Comparison of ENCODE assay signal across 15 cellular contexts in genomic region chr15:68203956-68204355, GRCh38. TPM values are rescaled to one million over a fixed set of nuclear protein-coding genes. Genes with fewer than 3 reads are reported as not detected.
DNase-seq lines count a peak whose midpoint lies in the region; TF ChIP-seq lines count a peak whose summit lies in the region.
"Had no signal": no experiment of that assay in that cellular context is flagged by ENCODE, and none has a peak within 500 bp of the region (broad histone marks: within the 10 kb centered on the region; RNA-seq: fewer than 3 reads in every experiment).

No MANE protein-coding gene starts in this region.

- TF ChIP-seq CTCF in MM.1S (IDR thresholded peaks at IDR 0.05; ENCODE audit: low read length) (no peak), type B pancreatic cell (conservative IDR thresholded peaks at IDR 0.05) (no peak), PC-9 (conservative IDR thresholded peaks at IDR 0.05) (no peak)

- peak overlapping the region; percentile 45; the same call in 1 of the 2 replicates for H3K4me2 ChIP-seq in MM.1S (ENCODE audit: low read depth, low read length)
- no peak overlapping the region for H3K4me2 ChIP-seq in PC-9
- H3K4me2 ChIP-seq: SK-N-SH had no signal

- no peak overlapping the region for H2AFZ ChIP-seq in MM.1S (ENCODE audit: low read length)
- no peak overlapping the region for H2AFZ ChIP-seq in PC-9

- H3K4me1 Mint-ChIP-seq in dendritic cell treated with granulocyte-macrophage colony-stimulating factor and Interleukin-4, amounts not matched to agents 40 ng/mL and 50 ng/mL, for 4 days (ENCODE audit: low read depth) = peaks cover 93% of the 10 kb centered on the region
- peaks cover 32% of the 10 kb centered on the region for H3K4me1 Mint-ChIP-seq in type B pancreatic cell (ENCODE audit: unreplicated experiment)
- H3K4me1 Mint-ChIP-seq in activated naive CD4-positive, alpha-beta T cell treated with anti-CD3 and anti-CD28 coated beads for 36 hours (ENCODE audit: low read depth) = peaks cover 13% of the 10 kb centered on the region

- H3K4me1 ChIP-seq in MM.1S (ENCODE audit: low read length) (peaks cover 65% of the 10 kb centered on the region), muscle layer of duodenum (ENCODE audit: control insufficient read depth in 1 of 2, insufficient read depth in 2 of 2, low read length in 2 of 2) (peaks cover 14 to 19% of the 10 kb centered on the region in 2 donors), PC-9 (replicated peaks; ENCODE audit: insufficient read depth) (no peaks in the 10 kb centered on the region)

- H3K9ac ChIP-seq in MM.1S (ENCODE audit: low read length) = peak overlapping the region; percentile 26; the same call in 1 of the 2 replicates
- H3K9ac ChIP-seq: SK-N-SH had no signal

- CTCF ChIA-PET in activated naive CD4-positive, alpha-beta T cell treated with anti-CD3 and anti-CD28 coated beads for 36 hours (lab: Charles Lee) = no interaction called here
- CTCF ChIA-PET in PC-9 (lab: Charles Lee) = no interaction called here

- no peaks in the 10 kb centered on the region for H3K9me3 Mint-ChIP-seq in dendritic cell treated with granulocyte-macrophage colony-stimulating factor and Interleukin-4, amounts not matched to agents 40 ng/mL and 50 ng/mL, for 4 days
- no peaks in the 10 kb centered on the region for H3K9me3 Mint-ChIP-seq in type B pancreatic cell
- no peaks in the 10 kb centered on the region for H3K9me3 Mint-ChIP-seq in activated naive CD4-positive, alpha-beta T cell treated with anti-CD3 and anti-CD28 coated beads for 36 hours

- H3K4me3 ChIP-seq in MM.1S (ENCODE audit: low read length) (no peak overlapping the region), muscle layer of duodenum (ENCODE audit: low read depth in 1 of 2, low read length in 2 of 2) (peak overlapping the region in 1 of 2 donors; percentile 67), PC-9 (no peak overlapping the region)
- H3K4me3 ChIP-seq: K562 had no signal

- H3K27ac ChIP-seq in MM.1S (ENCODE audit: low read length) = peak overlapping the region; percentile 90
- peak overlapping the region; percentile 77 for H3K27ac ChIP-seq in muscle layer of duodenum (ENCODE audit: low read length)
- no peak overlapping the region for H3K27ac ChIP-seq in PC-9

- DNase-seq in MM.1S (no peak), type B pancreatic cell (ENCODE audit: extremely low spot score, unreplicated experiment) (peak; percentile 54), PC-9 (no peak), NCI-H345 treated with DMSO at 0.1 percent for 48 hours (lab: John Stamatoyannopoulos, UW; ENCODE audit: unreplicated experiment) (no peak)
- no peak for DNase-seq in activated naive CD4-positive, alpha-beta T cell treated with anti-CD3 and anti-CD28 coated beads for 36 hours
- DNase-seq: Calu3, NCI-H1092, NCI-H1694, NCI-H2107, NCI-H345, Right ventricle myocardium superior, SK-N-SH had no signal

- H4K20me1 ChIP-seq in MM.1S (ENCODE audit: insufficient read depth, low read length) (no peaks in the 10 kb centered on the region), PC-9 (ENCODE audit: insufficient read depth) (no peaks in the 10 kb centered on the region)

- no peaks in the 10 kb centered on the region for H3K9me2 ChIP-seq in MM.1S (replicated peaks; ENCODE audit: insufficient read depth, low read length)
- H3K9me2 ChIP-seq in PC-9 (ENCODE audit: insufficient read depth) = no peaks in the 10 kb centered on the region
- H3K9me2 ChIP-seq: SK-N-SH had no signal

- no peaks in the 10 kb centered on the region for H3K27me3 Mint-ChIP-seq in dendritic cell treated with granulocyte-macrophage colony-stimulating factor and Interleukin-4, amounts not matched to agents 40 ng/mL and 50 ng/mL, for 4 days
- no peaks in the 10 kb centered on the region for H3K27me3 Mint-ChIP-seq in type B pancreatic cell
- no peaks in the 10 kb centered on the region for H3K27me3 Mint-ChIP-seq in activated naive CD4-positive, alpha-beta T cell treated with anti-CD3 and anti-CD28 coated beads for 36 hours (ENCODE audit: low read depth)

- H3K36me3 Mint-ChIP-seq in dendritic cell treated with granulocyte-macrophage colony-stimulating factor and Interleukin-4, amounts not matched to agents 40 ng/mL and 50 ng/mL, for 4 days (ENCODE audit: low read depth) = peaks cover 35% of the 10 kb centered on the region
- no peaks in the 10 kb centered on the region for H3K36me3 Mint-ChIP-seq in type B pancreatic cell
- peaks cover 13% of the 10 kb centered on the region for H3K36me3 Mint-ChIP-seq in activated naive CD4-positive, alpha-beta T cell treated with anti-CD3 and anti-CD28 coated beads for 36 hours (ENCODE audit: low read depth)

- H3K36me3 ChIP-seq in MM.1S (replicated peaks; ENCODE audit: insufficient read depth, low read length) = peaks cover 14% of the 10 kb centered on the region
- no peaks in the 10 kb centered on the region for H3K36me3 ChIP-seq in muscle layer of duodenum (ENCODE audit: control insufficient read depth in 1 of 2, insufficient read depth in 2 of 2, low read length in 2 of 2)
- H3K36me3 ChIP-seq in PC-9 (ENCODE audit: low read depth) = no peaks in the 10 kb centered on the region

- BruUV-seq in PC-9 (replicated peaks; lab: Mats Ljungman, UMichigan) = no TSS peak

- no peaks in the 10 kb centered on the region for H3K27me3 ChIP-seq in MM.1S (replicated peaks; ENCODE audit: insufficient read depth, low read length)
- no peaks in the 10 kb centered on the region for H3K27me3 ChIP-seq in muscle layer of duodenum (ENCODE audit: low read depth, low read length)
- H3K27me3 ChIP-seq in PC-9 (ENCODE audit: insufficient read depth, low read depth) = no peaks in the 10 kb centered on the region

- POLR2A ChIA-PET in PC-9 (lab: Charles Lee; ENCODE audit: unreplicated experiment) = interaction anchor here (0.5 kb wide), 1 partner anchor 149 kb away, joined by 10 read pairs; no protein-coding TSS in a partner anchor

- intact Hi-C loops in dendritic cell treated with granulocyte-macrophage colony-stimulating factor and Interleukin-4, amounts not matched to agents 40 ng/mL and 50 ng/mL, for 4 days (cut with micrococcal nuclease) = no loop called here
- intact Hi-C loops in activated naive CD4-positive, alpha-beta T cell treated with anti-CD3 and anti-CD28 coated beads for 36 hours (cut with micrococcal nuclease) = no loop called here
- intact Hi-C loops in PC-9 (cut with micrococcal nuclease; ENCODE audit: unreplicated experiment) = no loop called here

- H3K4me3 Mint-ChIP-seq in dendritic cell treated with granulocyte-macrophage colony-stimulating factor and Interleukin-4, amounts not matched to agents 40 ng/mL and 50 ng/mL, for 4 days = peak overlapping the region; percentile 80
- H3K4me3 Mint-ChIP-seq in type B pancreatic cell = no peak overlapping the region
- no peak overlapping the region for H3K4me3 Mint-ChIP-seq in activated naive CD4-positive, alpha-beta T cell treated with anti-CD3 and anti-CD28 coated beads for 36 hours

- H3K27ac Mint-ChIP-seq in dendritic cell treated with granulocyte-macrophage colony-stimulating factor and Interleukin-4, amounts not matched to agents 40 ng/mL and 50 ng/mL, for 4 days = peak overlapping the region; percentile 88
- no peak overlapping the region for H3K27ac Mint-ChIP-seq in type B pancreatic cell
- no peak overlapping the region for H3K27ac Mint-ChIP-seq in activated naive CD4-positive, alpha-beta T cell treated with anti-CD3 and anti-CD28 coated beads for 36 hours

- H3F3A ChIP-seq in MM.1S (ENCODE audit: insufficient read depth, low read length) = peaks cover 38% of the 10 kb centered on the region
- H3F3A ChIP-seq in PC-9 (ENCODE audit: insufficient read depth, low read depth) = no peaks in the 10 kb centered on the region

- H3K9me3 ChIP-seq in MM.1S (replicated peaks; ENCODE audit: insufficient read depth, low read length) (no peaks in the 10 kb centered on the region), muscle layer of duodenum (ENCODE audit: control insufficient read depth in 1 of 2, low read length in 2 of 2) (no peaks in the 10 kb centered on the region), PC-9 (ENCODE audit: insufficient read depth, low read depth) (no peaks in the 10 kb centered on the region)
- H3K9me3 ChIP-seq: SK-N-SH had no signal

- H3K79me2 ChIP-seq in MM.1S (ENCODE audit: low read length) = peaks cover 97% of the 10 kb centered on the region
- no peaks in the 10 kb centered on the region for H3K79me2 ChIP-seq in PC-9 (ENCODE audit: low read depth)

RNA-seq across cellular contexts. Expression of gene CALML4, which starts 1.2 kb away (rescaled TPM):
- total RNA-seq in type B pancreatic cell (ENCODE audit: low replicate concordance) = 8.9 and 9.4 TPM in 2 replicates
- total RNA-seq in activated naive CD4-positive, alpha-beta T cell treated with anti-CD3 and anti-CD28 coated beads for 36 hours = 10 to 100 TPM in 1 of 2 experiments, 1 to 10 TPM in 1; 8.5 to 11.4 TPM
- total RNA-seq in PC-9 (2021) = 10.9 and 12.6 TPM in 2 replicates

RNA-seq across cellular contexts. Expression of gene CLN6, which starts 25.6 kb away (rescaled TPM):
- total RNA-seq in type B pancreatic cell (ENCODE audit: low replicate concordance) (29.5 and 43.0 TPM in 2 replicates), PC-9 (2021) (38.5 and 48.7 TPM in 2 replicates)
- total RNA-seq in activated naive CD4-positive, alpha-beta T cell treated with anti-CD3 and anti-CD28 coated beads for 36 hours = 10 to 100 TPM; 30.5 to 34.2 TPM
